ENCODE assay signal across 11 cellular contexts in the genomic region with DNA sequence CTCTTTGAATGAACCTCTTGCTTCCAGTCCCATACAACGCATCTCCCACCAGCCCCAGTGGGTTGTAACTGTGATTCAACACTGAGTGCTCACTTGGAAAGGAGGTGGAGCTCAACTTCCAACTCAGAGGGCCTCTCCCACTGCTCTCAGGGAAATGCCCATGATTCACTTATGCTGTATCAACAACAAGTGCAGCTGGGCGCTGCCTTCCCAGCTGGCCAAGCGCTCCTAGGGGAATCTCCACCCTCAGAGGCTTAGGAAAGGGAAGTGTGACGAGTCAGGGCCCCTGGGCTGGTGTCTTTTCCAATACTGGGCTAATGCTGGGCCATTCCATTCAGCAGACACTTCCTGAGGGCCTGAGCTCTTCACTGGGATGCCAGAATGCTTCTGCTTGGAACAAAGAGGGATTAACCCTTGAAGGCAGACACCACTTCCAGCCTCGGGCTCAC. TPM values are rescaled to one million over a fixed set of nuclear protein-coding genes. Genes with fewer than 3 reads are reported as not detected.
DNase-seq lines count a peak whose midpoint lies in the region; ATAC-seq, FAIRE-seq and TF ChIP-seq lines count a peak whose summit lies in the region.
"Had no signal": no experiment of that assay in that cellular context is flagged by ENCODE, and none has a peak within 500 bp of the region (broad histone marks: within the 10 kb centered on the region; RNA-seq: fewer than 3 reads in every experiment).

No MANE protein-coding gene starts in this region.

- no peak overlapping the region for H3K9ac ChIP-seq in HepG2 (ENCODE audit: insufficient read depth, low read depth, low read length)

- H3K27ac ChIP-seq in A549, result no peak overlapping the region
- no peak overlapping the region for H3K27ac ChIP-seq in HepG2 (ENCODE audit: extremely low read length, insufficient read depth, low read length)
- no peak overlapping the region for H3K27ac ChIP-seq in esophagus squamous epithelium
- H3K27ac ChIP-seq: suprapubic skin had no signal

- H3K9me3 ChIP-seq in A549 (no peaks in the 10 kb centered on the region), HepG2 (ENCODE audit: low read length) (no peaks in the 10 kb centered on the region), esophagus squamous epithelium (no peaks in the 10 kb centered on the region)
- H3K9me3 ChIP-seq: suprapubic skin had no signal

- intact Hi-C loops in HepG2 (cut with micrococcal nuclease; ENCODE audit: unreplicated experiment), result loop anchor here (2.0 to 5.0 kb wide), 2 partner anchors 36 to 122 kb away; no protein-coding TSS in a partner anchor
- intact Hi-C loops in esophagus squamous epithelium (cut with DNase I), result no loop called here

- TF ChIP-seq POLR2A in A549 (IDR thresholded peaks at IDR 0.05; ENCODE audit: low read length) (no peak), H54 (IDR thresholded peaks at IDR 0.05; ENCODE audit: low read depth, low read length) (no peak), HepG2 (IDR thresholded peaks at IDR 0.05; ENCODE audit: insufficient read depth in 1 of 2, low read depth in 2 of 2, low read length in 2 of 2) (no peak), GM12891 (IDR thresholded peaks at IDR 0.05; ENCODE audit: low read depth, low read length) (no peak), esophagus squamous epithelium (IDR thresholded peaks at IDR 0.05) (no peak)

- peaks cover 12% of the 10 kb centered on the region for H3K4me1 ChIP-seq in A549
- H3K4me1 ChIP-seq in HepG2 (ENCODE audit: insufficient read depth, low read length), result peaks cover 70% of the 10 kb centered on the region
- H3K4me1 ChIP-seq in esophagus squamous epithelium, result peaks cover 0 to 25% (median 3%) of the 10 kb centered on the region in 3 donors

- FAIRE-seq in A549 (lab: Jason Lieb, UNC), result no peak
- FAIRE-seq in H54 (lab: Jason Lieb, UNC), result peak; percentile 81
- peak; percentile 52 for FAIRE-seq in HepG2 (lab: Jason Lieb, UNC)
- FAIRE-seq in GM12891 (lab: Jason Lieb, UNC), result no peak
- FAIRE-seq: GM12892 had no signal

- no peaks in the 10 kb centered on the region; a peak in 1 of 5 replicates for H3K36me3 ChIP-seq in HepG2 (replicated peaks in 1 of 2; ENCODE audit: control insufficient read depth in 1 of 2, insufficient read depth in 2 of 2, low read length in 2 of 2)
- H3K36me3 ChIP-seq in esophagus squamous epithelium, result no peaks in the 10 kb centered on the region
- H3K36me3 ChIP-seq: suprapubic skin had no signal

- H3K27me3 ChIP-seq in HepG2 (ENCODE audit: control insufficient read depth in 1 of 2, insufficient read depth in 2 of 2, low read length in 2 of 2), result no peaks in the 10 kb centered on the region
- peaks cover 0 to 5% (median 0%) of the 10 kb centered on the region in 4 donors for H3K27me3 ChIP-seq in esophagus squamous epithelium
- H3K27me3 ChIP-seq: suprapubic skin had no signal

- H3K79me2 ChIP-seq in HepG2 (ENCODE audit: insufficient read depth, low read length), result no peaks in the 10 kb centered on the region

- H3K4me2 ChIP-seq in A549 (0 out of 3 replicates have a peak overlapping the region, but pooled peaks have one; percentile 23), HepG2 (ENCODE audit: low read depth, low read length) (peak overlapping the region; percentile 29)

- ATAC-seq in A549, result peak; percentile 79 to 83
- peak; percentile 56 for ATAC-seq in HepG2
- no peak for ATAC-seq in GM18870 (IDR thresholded peaks at IDR 0.05; ENCODE audit: unreplicated experiment)

- BruUV-seq in HepG2 (replicated peaks; lab: Mats Ljungman, UMichigan), result TSS peak; percentile 41

- POLR2A ChIA-PET in A549 (lab: Yijun Ruan, JAX) (no interaction called here), HepG2 (lab: Yijun Ruan, JAX) (interaction anchor here (1.0 to 2.1 kb wide), 7 partner anchors 10 to 131 kb away, joined by 3 to 10 read pairs (median 4); a partner anchor contains a TSS)

- TF ChIP-seq EP300 in A549 (IDR thresholded peaks at IDR 0.05) (no peak), HepG2 (IDR thresholded peaks at IDR 0.05; ENCODE audit: low read depth in 2 of 2, low read length in 2 of 2) (0 out of 4 replicates have a peak, but pooled peaks of 1 of the 2 experiments have one; percentile 9), HepG2 (CRISPR knock-in tag; IDR thresholded peaks at IDR 0.05; ENCODE audit: borderline replicate concordance) (no peak)

- DNase-seq in A549 (ENCODE audit: low read depth in 1 of 2, low spot score in 1 of 2), result peak; percentile 59 to 73
- DNase-seq in H54 (ENCODE audit: insufficient read length, low spot score), result peak; percentile 81
- peak; percentile 25 for DNase-seq in activated naive CD4-positive, alpha-beta T cell treated with anti-CD3 and anti-CD28 coated beads, Interleukin-2, amount 50 U/mL, for 16 hours
- peak; percentile 73 for DNase-seq in HepG2 (ENCODE audit: low spot score)
- DNase-seq in GM12891 (ENCODE audit: insufficient read length, low spot score), result no peak
- DNase-seq in esophagus squamous epithelium (lab: John Stamatoyannopoulos, UW), result no peak
- DNase-seq in NCI-H1092 treated with DMSO at 0.1 percent for 48 hours (lab: John Stamatoyannopoulos, UW), result no peak
- DNase-seq: SIG-M5 had no signal

- no peaks in the 10 kb centered on the region for H4K20me1 ChIP-seq in HepG2 (ENCODE audit: insufficient read depth, low read length)

- H3K4me3 ChIP-seq in A549 (no peak overlapping the region), HepG2 (replicated peaks in 1 of 3; ENCODE audit: insufficient read depth in 1 of 3, low read depth in 2 of 3, low read length in 3 of 3) (no peak overlapping the region), esophagus squamous epithelium (no peak overlapping the region)
- H3K4me3 ChIP-seq: suprapubic skin had no signal

- no peak overlapping the region for H2AFZ ChIP-seq in HepG2 (ENCODE audit: low read length)

- WGBS in A549 (ENCODE audit: missing lambda C conversion rate), result 18% methylated on average over 5 of the region's 5 CpGs
- 40% methylated on average over 5 of the region's 5 CpGs for WGBS in HepG2 (ENCODE audit: low lambda C conversion rate)
- WGBS in esophagus squamous epithelium, 2 donors, result 12 to 43% methylated on average over 2 to 5 of the region's 5 CpGs

- in situ Hi-C loops in HepG2 (cut with HindIII; ENCODE audit: extremely low pct_ligation_motif_present, low pct_unique_long_range_greater_than_20kb), result no loop called here

- TF ChIP-seq CTCF in A549 (IDR thresholded peaks at IDR 0.05), result no peak
- 0 out of 2 replicates have a peak, but pooled peaks have one; percentile 2 for TF ChIP-seq CTCF in HepG2 (CRISPR knock-in tag; IDR thresholded peaks at IDR 0.05)
- no peak for TF ChIP-seq CTCF in esophagus squamous epithelium (IDR thresholded peaks at IDR 0.05)

- CTCF ChIA-PET in A549 (lab: Yijun Ruan, JAX) (interaction anchor here (0.6 to 2.2 kb wide), 4 partner anchors 15 to 39 kb away, joined by 3 to 7 read pairs (median 3); no protein-coding TSS in a partner anchor), HepG2 (lab: Yijun Ruan, JAX; ENCODE audit: low intra/inter-chr PET ratio, low total read pairs) (interaction anchor here (0.5 to 3.4 kb wide), 2 partner anchors 40 to 123 kb away, joined by 3 to 19 read pairs; no protein-coding TSS in a partner anchor)

- TF ChIP-seq RAD21 in A549 (conservative IDR thresholded peaks at IDR 0.05 in 1 of 2, IDR thresholded peaks at IDR 0.05 in 1 of 2) (no peak), HepG2 (CRISPR knock-in tag; IDR thresholded peaks at IDR 0.05) (no peak)

RNA-seq across cellular contexts. Expression of a gene that starts 8.1 kb away (rescaled TPM):
- not detected in 2 replicates for polyA plus RNA-seq in A549 (2011; rRNA removed)
- polyA plus RNA-seq in A549 (2012; cell fraction: cytosol; rRNA removed), result not detected in 2 replicates
- polyA plus RNA-seq in A549 (2012; cell fraction: nucleus; rRNA removed), result not detected in 2 replicates
- not detected in 3 replicates for polyA plus RNA-seq in A549 (2017; fragmentation: RNase III; extraction: RNeasy Plus Mini Kit Qiagen cat#74134 plus additional on column Dnase treatment)
- polyA minus RNA-seq in A549 (2011; rRNA and poly(A)+ RNA removed), result not detected in 2 replicates
- not detected in 2 replicates for total RNA-seq in HepG2 (2016; rRNA removed; fragmentation: Illumina TruSeq; extraction: Trizol)
- not detected in 2 replicates for total RNA-seq in HepG2 (2016; cell fraction: cytosol; rRNA removed; fragmentation: Illumina TruSeq; extraction: Trizol; ENCODE audit: low read depth)
- not detected in 2 replicates for total RNA-seq in HepG2 (2016; cell fraction: insoluble cytoplasmic fraction; rRNA removed; fragmentation: Illumina TruSeq; extraction: Trizol)
- not detected in 2 replicates for total RNA-seq in HepG2 (2016; cell fraction: membrane; rRNA removed; fragmentation: Illumina TruSeq; extraction: Trizol)
- total RNA-seq in HepG2 (2016; cell fraction: nucleus; rRNA removed; fragmentation: Illumina TruSeq; extraction: Trizol), result not detected in 2 replicates
- polyA plus RNA-seq in HepG2 (2011; rRNA removed), result not detected in 2 replicates
- polyA plus RNA-seq in HepG2 (2011; cell fraction: cytosol; rRNA removed), result not detected in 2 replicates
- polyA plus RNA-seq in HepG2 (2011; cell fraction: nucleus; rRNA removed), result not detected in 2 replicates
- polyA plus RNA-seq in HepG2 (2012), result not detected in 2 replicates
- polyA plus RNA-seq in HepG2 (2016; cell fraction: cytosol; fragmentation: Illumina TruSeq; extraction: Trizol; ENCODE audit: low read depth), result not detected in 2 replicates
- polyA plus RNA-seq in HepG2 (2016; cell fraction: insoluble cytoplasmic fraction; fragmentation: Illumina TruSeq; extraction: Trizol; ENCODE audit: low read depth), result not detected in 2 replicates
- not detected in 2 replicates for polyA plus RNA-seq in HepG2 (2016; cell fraction: membrane; fragmentation: Illumina TruSeq; extraction: Trizol; ENCODE audit: low read depth)
- not detected in 2 replicates for polyA plus RNA-seq in HepG2 (2016; cell fraction: nucleus; fragmentation: Illumina TruSeq; extraction: Trizol; ENCODE audit: insufficient read depth, low read depth)
- polyA minus RNA-seq in HepG2 (2011; rRNA and poly(A)+ RNA removed; ENCODE audit: low replicate concordance), result not detected in 2 replicates
- polyA minus RNA-seq in HepG2 (2011; cell fraction: cytosol; rRNA and poly(A)+ RNA removed), result not detected in 2 replicates
- not detected in 2 replicates for polyA minus RNA-seq in HepG2 (2011; cell fraction: nucleus; rRNA and poly(A)+ RNA removed)
- 0.17 TPM for polyA plus RNA-seq in GM12891 (2012; ENCODE audit: low read depth, missing spikeins)
- total RNA-seq in esophagus squamous epithelium, result not detected
- total RNA-seq: suprapubic skin had no signal

RNA-seq across cellular contexts. Expression of a gene that starts 45.2 kb away (rescaled TPM):
- polyA plus RNA-seq in A549 (2011; rRNA removed), result 0.03 TPM in 1 of 2 replicates, not detected in the other
- polyA plus RNA-seq in A549 (2012; cell fraction: cytosol; rRNA removed), result not detected in 2 replicates
- not detected in 2 replicates for polyA plus RNA-seq in A549 (2012; cell fraction: nucleus; rRNA removed)
- not detected in 3 replicates for polyA plus RNA-seq in A549 (2017; fragmentation: RNase III; extraction: RNeasy Plus Mini Kit Qiagen cat#74134 plus additional on column Dnase treatment)
- polyA minus RNA-seq in A549 (2011; rRNA and poly(A)+ RNA removed), result not detected in 2 replicates
- 4.8 and 5.3 TPM in 2 replicates for total RNA-seq in HepG2 (2016; rRNA removed; fragmentation: Illumina TruSeq; extraction: Trizol)
- 0.88 and 1.0 TPM in 2 replicates for total RNA-seq in HepG2 (2016; cell fraction: cytosol; rRNA removed; fragmentation: Illumina TruSeq; extraction: Trizol; ENCODE audit: low read depth)
- total RNA-seq in HepG2 (2016; cell fraction: insoluble cytoplasmic fraction; rRNA removed; fragmentation: Illumina TruSeq; extraction: Trizol), result 4.7 and 5.1 TPM in 2 replicates
- total RNA-seq in HepG2 (2016; cell fraction: membrane; rRNA removed; fragmentation: Illumina TruSeq; extraction: Trizol), result 1.7 and 2.4 TPM in 2 replicates
- 11.4 and 12.3 TPM in 2 replicates for total RNA-seq in HepG2 (2016; cell fraction: nucleus; rRNA removed; fragmentation: Illumina TruSeq; extraction: Trizol)
- 6.9 and 7.8 TPM in 2 replicates for polyA plus RNA-seq in HepG2 (2011; rRNA removed)
- 1.3 and 1.9 TPM in 2 replicates for polyA plus RNA-seq in HepG2 (2011; cell fraction: cytosol; rRNA removed)
- polyA plus RNA-seq in HepG2 (2011; cell fraction: nucleus; rRNA removed), result 15.7 and 19.6 TPM in 2 replicates
- 3.0 and 4.6 TPM in 2 replicates for polyA plus RNA-seq in HepG2 (2012)
- polyA plus RNA-seq in HepG2 (2016; cell fraction: cytosol; fragmentation: Illumina TruSeq; extraction: Trizol; ENCODE audit: low read depth), result 0.20 and 0.32 TPM in 2 replicates
- 4.3 and 4.8 TPM in 2 replicates for polyA plus RNA-seq in HepG2 (2016; cell fraction: insoluble cytoplasmic fraction; fragmentation: Illumina TruSeq; extraction: Trizol; ENCODE audit: low read depth)
- 0.69 and 0.77 TPM in 2 replicates for polyA plus RNA-seq in HepG2 (2016; cell fraction: membrane; fragmentation: Illumina TruSeq; extraction: Trizol; ENCODE audit: low read depth)
- 31.6 and 32.6 TPM in 2 replicates for polyA plus RNA-seq in HepG2 (2016; cell fraction: nucleus; fragmentation: Illumina TruSeq; extraction: Trizol; ENCODE audit: insufficient read depth, low read depth)
- polyA minus RNA-seq in HepG2 (2011; rRNA and poly(A)+ RNA removed; ENCODE audit: low replicate concordance), result 2.8 TPM in 1 of 2 replicates, not detected in the other
- polyA minus RNA-seq in HepG2 (2011; cell fraction: cytosol; rRNA and poly(A)+ RNA removed), result 1.7 and 1.8 TPM in 2 replicates
- polyA minus RNA-seq in HepG2 (2011; cell fraction: nucleus; rRNA and poly(A)+ RNA removed), result 22.5 and 32.0 TPM in 2 replicates
- polyA plus RNA-seq in GM12891 (2012; ENCODE audit: low read depth, missing spikeins), result 3.3 TPM
- 1 to 10 TPM in 2 of 4 donors, under 1 TPM in 2; 0.27 to 1.1 (median 0.90) TPM for total RNA-seq in esophagus squamous epithelium

Comparison
In these comparisons a context has a peak if more than half of its experiments do, and no peak if none do; other contexts are left out.
1. DNase-seq: peak in A549 (2 of 2), H54 (single experiment), activated naive CD4-positive, alpha-beta T cell treated with anti-CD3 and anti-CD28 coated beads, Interleukin-2, amount 50 U/mL, for 16 hours (single experiment) and HepG2 (single experiment); none in GM12891 (single experiment), esophagus squamous epithelium (single experiment) and NCI-H1092 treated with DMSO at 0.1 percent for 48 hours (single experiment).